Comparison of ENCODE assay signal across 7 cellular contexts in genomic region chr1:67613479-67613878, GRCh38.
DNase-seq lines count a peak whose midpoint lies in the region; ATAC-seq and TF ChIP-seq lines count a peak whose summit lies in the region.
"Not testable (repeated sequence)": the region's sequence is repeated elsewhere in the genome, so short reads cannot be mapped to it uniquely, and the experiment has no call there.

No MANE protein-coding gene starts in this region.

- H3K9me3 Mint-ChIP-seq in GM23338; osteocyte (ENCODE audit: unreplicated experiment): not testable (repeated sequence)

- not testable (repeated sequence) for H3K9ac ChIP-seq in mammary epithelial cell (ENCODE audit: insufficient read depth, low read length)

- not testable (repeated sequence) for H3K27me3 Mint-ChIP-seq in GM23338 (ENCODE audit: insufficient read depth, low read depth, poor library complexity); osteocyte (ENCODE audit: unreplicated experiment)

- not testable (repeated sequence) for H3K4me1 Mint-ChIP-seq in GM23338
- peaks cover 10% of the 10 kb centered on the region for H3K4me1 Mint-ChIP-seq in osteocyte (ENCODE audit: unreplicated experiment)

- BruUV-seq in mammary epithelial cell (replicated peaks; lab: Mats Ljungman, UMichigan), result not testable (repeated sequence)

- not testable (repeated sequence) for ATAC-seq in GM23338

- H3F3A ChIP-seq in GM23338 (replicated peaks; ENCODE audit: low read depth), result not testable (repeated sequence)

- not testable (repeated sequence) for H3K4me3 Mint-ChIP-seq in GM23338; osteocyte (ENCODE audit: unreplicated experiment)

- H3K27ac ChIP-seq in GM23338 (ENCODE audit: low read depth); mammary epithelial cell (ENCODE audit: insufficient read depth, low read depth, low read length): not testable (repeated sequence)
- H3K27ac ChIP-seq in Peyer's patch (peak overlapping the region in 3 of 4 donors; percentile 9 to 46 (median 32)), left ventricle myocardium inferior (replicated peaks) (peak overlapping the region; percentile 50), stomach (peak overlapping the region in 3 of 5 donors; percentile 15 to 55 (median 50)), thyroid gland (peak overlapping the region; percentile 36 to 71 (median 62))

- H4K20me1 ChIP-seq in GM23338 (replicated peaks; ENCODE audit: insufficient read depth); mammary epithelial cell (ENCODE audit: insufficient read depth, low read length): not testable (repeated sequence)

- CTCF ChIA-PET in mammary epithelial cell (lab: Charles Lee; ENCODE audit: low non-redundant PET), result not testable (repeated sequence)

- not testable (repeated sequence) for H3K27me3 ChIP-seq in GM23338 (ENCODE audit: insufficient read depth); Peyer's patch; mammary epithelial cell (ENCODE audit: insufficient read depth, low read length); left ventricle myocardium inferior (ENCODE audit: low read depth); stomach; thyroid gland

- H3K27ac Mint-ChIP-seq in GM23338; osteocyte (ENCODE audit: unreplicated experiment): not testable (repeated sequence)

- not testable (repeated sequence) for H3K36me3 ChIP-seq in GM23338 (ENCODE audit: insufficient read depth); Peyer's patch; mammary epithelial cell (ENCODE audit: insufficient read depth, low read length); left ventricle myocardium inferior; stomach; thyroid gland

- H3K4me3 ChIP-seq in GM23338; Peyer's patch; mammary epithelial cell (replicated peaks in 1 of 3; ENCODE audit: insufficient read depth in 1 of 3, low read depth in 2 of 3, low read length in 3 of 3); left ventricle myocardium inferior; stomach; thyroid gland (replicated peaks in 1 of 3): not testable (repeated sequence)

- DNase-seq in GM23338 (ENCODE audit: low spot score); Peyer's patch; mammary epithelial cell; left ventricle myocardium inferior; stomach; thyroid gland: not testable (repeated sequence)
- peak; percentile 68 for DNase-seq in osteocyte (ENCODE audit: extremely low spot score, unreplicated experiment)

- TF ChIP-seq POLR2A in Peyer's patch (IDR thresholded peaks at IDR 0.05); stomach (IDR thresholded peaks at IDR 0.05); thyroid gland (IDR thresholded peaks at IDR 0.05): not testable (repeated sequence)

- H3K4me2 ChIP-seq in GM23338; mammary epithelial cell (ENCODE audit: insufficient read depth, low read depth, low read length): not testable (repeated sequence)

- not testable (repeated sequence) for TF ChIP-seq EP300 in stomach (IDR thresholded peaks at IDR 0.05)

- in situ Hi-C loops in mammary epithelial cell (cut with MboI; ENCODE audit: low sequenced_read_pairs in 2 of 2), result not testable (repeated sequence)

- H2AFZ ChIP-seq in GM23338 (peak overlapping the region; percentile 56; the same call in 1 of the 2 replicates), mammary epithelial cell (ENCODE audit: low read depth, low read length) (peak overlapping the region; percentile 20)

- TF ChIP-seq CTCF in GM23338 (conservative IDR thresholded peaks at IDR 0.05; ENCODE audit: low read depth in 2 of 2); Peyer's patch (IDR thresholded peaks at IDR 0.05); mammary epithelial cell (conservative IDR thresholded peaks at IDR 0.05 in 1 of 2, IDR thresholded peaks at IDR 0.05 in 1 of 2; ENCODE audit: extremely low read depth in 1 of 2, insufficient read depth in 1 of 2, low read depth in 1 of 2, low read length in 2 of 2); left ventricle myocardium inferior (IDR thresholded peaks at IDR 0.05; ENCODE audit: borderline replicate concordance); osteocyte (IDR thresholded peaks at IDR 0.05); stomach (IDR thresholded peaks at IDR 0.05); thyroid gland (IDR thresholded peaks at IDR 0.05): not testable (repeated sequence)

- 95% methylated on average over 7 of the region's 8 CpGs for WGBS in mammary epithelial cell (ENCODE audit: low coverage, missing lambda C conversion rate)
- 87 to 96% (median 92%) methylated on average over 8 of the region's 8 CpGs for WGBS in stomach, 5 donors
- 89 to 92% methylated on average over 8 of the region's 8 CpGs for WGBS in thyroid gland, 2 donors

- intact Hi-C loops in mammary epithelial cell (cut with micrococcal nuclease); left ventricle myocardium inferior (cut with micrococcal nuclease); stomach (cut with DNase I; ENCODE audit: low total_unique reads); thyroid gland (cut with DNase I): not testable (repeated sequence)

- not testable (repeated sequence) for H3K36me3 Mint-ChIP-seq in GM23338 (ENCODE audit: low read depth); osteocyte (ENCODE audit: unreplicated experiment)

- H3K9me2 ChIP-seq in GM23338 (ENCODE audit: insufficient read depth), result not testable (repeated sequence)

- not testable (repeated sequence) for H3K9me3 ChIP-seq in Peyer's patch; mammary epithelial cell (replicated peaks; ENCODE audit: insufficient read depth, low read length); left ventricle myocardium inferior (replicated peaks); stomach; thyroid gland

- dilution Hi-C loops in mammary epithelial cell (cut with HindIII; ENCODE audit: low sequenced_read_pairs), result not testable (repeated sequence)

- H3K79me2 ChIP-seq in GM23338 (replicated peaks; ENCODE audit: insufficient read depth); mammary epithelial cell (ENCODE audit: insufficient read depth, low read length): not testable (repeated sequence)

- H3K4me1 ChIP-seq in GM23338 (ENCODE audit: insufficient read depth); Peyer's patch; mammary epithelial cell (ENCODE audit: insufficient read depth, low read length): not testable (repeated sequence)
- H3K4me1 ChIP-seq in left ventricle myocardium inferior (peaks cover 12% of the 10 kb centered on the region), stomach (peaks cover 4 to 17% (median 9%) of the 10 kb centered on the region in 4 donors), thyroid gland (peaks cover 5 to 16% of the 10 kb centered on the region in 2 donors)
